ENCODE assay signal across 17 cellular contexts in the genomic region with DNA sequence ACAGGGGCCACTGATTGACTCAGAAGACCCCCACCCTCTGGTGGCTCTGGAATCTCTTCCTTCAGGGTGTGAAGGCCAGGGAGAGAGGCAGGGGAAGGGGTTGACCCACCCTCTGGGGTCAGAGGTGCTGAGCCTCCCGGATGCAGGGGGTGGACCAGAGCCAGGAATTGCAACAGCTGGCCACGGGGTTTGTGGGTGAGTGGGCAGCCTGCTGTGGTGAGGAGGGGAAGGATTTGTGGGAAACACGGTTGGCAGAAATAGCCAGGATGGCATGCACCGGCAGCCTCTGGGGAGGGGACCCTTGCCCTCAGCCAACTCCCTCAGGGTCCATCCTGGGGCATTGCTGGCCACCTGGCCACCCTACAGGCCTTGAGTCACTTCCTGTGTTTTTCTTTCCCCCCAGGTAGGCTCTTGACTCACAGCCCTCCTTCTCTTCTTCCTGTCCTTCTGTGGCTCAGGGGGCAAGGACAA.
DNase-seq lines count a peak whose midpoint lies in the region; ATAC-seq, FAIRE-seq and TF ChIP-seq lines count a peak whose summit lies in the region.
"Had no signal": no experiment of that assay in that cellular context is flagged by ENCODE, and none has a peak within 500 bp of the region (broad histone marks: within the 10 kb centered on the region; RNA-seq: fewer than 3 reads in every experiment).

No MANE protein-coding gene starts in this region.

- H3K27me3 ChIP-seq in RWPE2 (ENCODE audit: insufficient read depth, poor library complexity, severe bottlenecking): no peaks in the 10 kb centered on the region
- H3K27me3 ChIP-seq in keratinocyte (ENCODE audit: control insufficient read depth, extremely low read depth, insufficient read depth, low read length): no peaks in the 10 kb centered on the region
- H3K27me3 ChIP-seq in upper lobe of right lung: no peaks in the 10 kb centered on the region
- H3K27me3 ChIP-seq: hepatocyte had no signal

- ATAC-seq in RWPE2 (ENCODE audit: low read depth) (peak; percentile 71), upper lobe of right lung (peak; percentile 41), GM21723 (IDR thresholded peaks at IDR 0.05; ENCODE audit: unreplicated experiment) (no peak)
- ATAC-seq in effector memory CD8-positive, alpha-beta T cell (replicated peaks): no peak
- ATAC-seq: activated CD8-positive, alpha-beta T cell treated with anti-CD3 and anti-CD28 coated beads, Interleukin-2, amount 10 ng/mL, durations not matched to agents 7 days and 5 days had no signal

- peak overlapping the region; percentile 99 for H3K27ac ChIP-seq in RWPE2 (ENCODE audit: poor library complexity, severe bottlenecking)
- peak overlapping the region; percentile 79 for H3K27ac ChIP-seq in keratinocyte (ENCODE audit: control insufficient read depth, insufficient read depth, low read length)
- H3K27ac ChIP-seq in upper lobe of right lung: no peak overlapping the region
- H3K27ac ChIP-seq: 22Rv1, hepatocyte had no signal

- no peak overlapping the region for H3K4me3 ChIP-seq in RWPE2 (ENCODE audit: severe bottlenecking)
- no peak overlapping the region for H3K4me3 ChIP-seq in keratinocyte (ENCODE audit: control insufficient read depth in 2 of 3, extremely low read depth in 1 of 3, insufficient read depth in 2 of 3, low read depth in 1 of 3, low read length in 3 of 3)
- H3K4me3 ChIP-seq in upper lobe of right lung: no peak overlapping the region
- H3K4me3 ChIP-seq: hepatocyte had no signal

- no peaks in the 10 kb centered on the region for H4K20me1 ChIP-seq in keratinocyte (ENCODE audit: control insufficient read depth, extremely low read depth, insufficient read depth, low read length)

- peaks cover 33 to 60% of the 10 kb centered on the region in 2 donors for H3K27me3 Mint-ChIP-seq in effector memory CD8-positive, alpha-beta T cell

- TF ChIP-seq CTCF in RWPE2 (IDR thresholded peaks at IDR 0.05; ENCODE audit: poor library complexity, severe bottlenecking): no peak
- TF ChIP-seq CTCF in keratinocyte (optimal IDR thresholded peaks at IDR 0.05 in 1 of 3, IDR thresholded peaks at IDR 0.05 in 1 of 3, conservative IDR thresholded peaks at IDR 0.05 in 1 of 3; ENCODE audit: extremely low read depth in 1 of 3, insufficient read depth in 2 of 3, low read length in 3 of 3): no peak
- TF ChIP-seq CTCF in upper lobe of right lung (IDR thresholded peaks at IDR 0.05): no peak

- dilution Hi-C loops in keratinocyte (cut with MboI; ENCODE audit: extremely low pct_ligation_motif_present, low sequenced_read_pairs): no loop called here

- H3K9me3 Mint-ChIP-seq in effector memory CD8-positive, alpha-beta T cell: no peaks in the 10 kb centered on the region
- H3K9me3 Mint-ChIP-seq: activated naive CD4-positive, alpha-beta T cell treated with anti-CD3 and anti-CD28 coated beads for 36 hours; central memory CD8-positive, alpha-beta T cell had no signal

- peak overlapping the region; percentile 32 for H2AFZ ChIP-seq in keratinocyte (ENCODE audit: control insufficient read depth, low read length)
- H2AFZ ChIP-seq: hepatocyte had no signal

- peak overlapping the region; percentile 52 for H3K4me2 ChIP-seq in keratinocyte (ENCODE audit: control insufficient read depth, extremely low read depth, insufficient read depth, low read depth, low read length)
- H3K4me2 ChIP-seq: hepatocyte had no signal

- no peaks in the 10 kb centered on the region for H3K9me1 ChIP-seq in keratinocyte (ENCODE audit: control insufficient read depth, extremely low read depth, insufficient read depth, low read length)

- peak; percentile 59 for FAIRE-seq in keratinocyte (lab: Jason Lieb, UNC)

- no peak overlapping the region for H3K4me3 Mint-ChIP-seq in effector memory CD8-positive, alpha-beta T cell
- H3K4me3 Mint-ChIP-seq: activated CD8-positive, alpha-beta T cell treated with anti-CD3 and anti-CD28 coated beads, Interleukin-2, amount 10 ng/mL, durations not matched to agents 7 days and 5 days; activated naive CD4-positive, alpha-beta T cell treated with anti-CD3 and anti-CD28 coated beads for 36 hours; central memory CD8-positive, alpha-beta T cell had no signal

- H3K79me2 ChIP-seq in keratinocyte (ENCODE audit: control insufficient read depth, insufficient read depth, low read length): no peaks in the 10 kb centered on the region
- H3K79me2 ChIP-seq: hepatocyte had no signal

- H3K36me3 ChIP-seq in RWPE2 (ENCODE audit: low read depth) (no peaks in the 10 kb centered on the region; the same call in 1 of the 2 replicates), keratinocyte (ENCODE audit: control insufficient read depth in 2 of 2, extremely low read depth in 1 of 2, insufficient read depth in 2 of 2, low read length in 2 of 2) (no peaks in the 10 kb centered on the region), upper lobe of right lung (no peaks in the 10 kb centered on the region)

- H3K27ac Mint-ChIP-seq in effector memory CD8-positive, alpha-beta T cell: no peak overlapping the region
- H3K27ac Mint-ChIP-seq: activated CD8-positive, alpha-beta T cell treated with anti-CD3 and anti-CD28 coated beads, Interleukin-2, amount 10 ng/mL, durations not matched to agents 7 days and 5 days; activated naive CD4-positive, alpha-beta T cell treated with anti-CD3 and anti-CD28 coated beads for 36 hours had no signal

- H3K36me3 Mint-ChIP-seq in effector memory CD8-positive, alpha-beta T cell (ENCODE audit: insufficient read depth): peaks cover 4% of the 10 kb centered on the region

- intact Hi-C loops in upper lobe of right lung (cut with DNase I): no loop called here

- peaks cover 0 to 2% of the 10 kb centered on the region in 2 donors for H3K4me1 Mint-ChIP-seq in effector memory CD8-positive, alpha-beta T cell (ENCODE audit: low read depth in 2 of 2)
- H3K4me1 Mint-ChIP-seq: central memory CD8-positive, alpha-beta T cell had no signal

- no peak overlapping the region for H3K9ac ChIP-seq in keratinocyte (ENCODE audit: control insufficient read depth, extremely low read depth, insufficient read depth, low read length)

- no peaks in the 10 kb centered on the region for H3K9me3 ChIP-seq in RWPE2 (ENCODE audit: severe bottlenecking)
- H3K9me3 ChIP-seq in keratinocyte (ENCODE audit: control insufficient read depth, low read depth, low read length): no peaks in the 10 kb centered on the region
- no peaks in the 10 kb centered on the region for H3K9me3 ChIP-seq in upper lobe of right lung
- H3K9me3 ChIP-seq: Caco-2 had no signal

- peak; percentile 31 for DNase-seq in DMS53 (lab: John Stamatoyannopoulos, UW)
- no peak for DNase-seq in DMS53 treated with DMSO at 0.1 percent for 48 hours (lab: John Stamatoyannopoulos, UW; ENCODE audit: unreplicated experiment)
- DNase-seq in RWPE2 (ENCODE audit: low spot score): peak; percentile 89
- no peak for DNase-seq in keratinocyte (ENCODE audit: low read depth, low spot score)
- peak; percentile 66 for DNase-seq in upper lobe of right lung
- DNase-seq in activated CD4-positive, alpha-beta T cell treated with anti-CD3 and anti-CD28 coated beads, Interleukin-2, amount 50 U/mL, for 4 hours: no peak
- no peak for DNase-seq in effector memory CD8-positive, alpha-beta T cell
- DNase-seq: activated CD8-positive, alpha-beta T cell treated with anti-CD3 and anti-CD28 coated beads, Interleukin-2, amount 10 ng/mL, durations not matched to agents 7 days and 5 days; activated naive CD4-positive, alpha-beta T cell treated with anti-CD3 and anti-CD28 coated beads for 36 hours; NCI-H1694 treated with DMSO at 0.1 percent for 48 hours; NCI-H526; SHP77 had no signal

- H3K4me1 ChIP-seq in RWPE2 (ENCODE audit: insufficient read depth, poor library complexity, severe bottlenecking): peaks cover 56% of the 10 kb centered on the region
- H3K4me1 ChIP-seq in keratinocyte (ENCODE audit: control insufficient read depth, extremely low read depth, insufficient read depth, low read length): peaks cover 40% of the 10 kb centered on the region
- H3K4me1 ChIP-seq in upper lobe of right lung: peaks cover 4% of the 10 kb centered on the region
- H3K4me1 ChIP-seq: Caco-2 had no signal

Comparison
In these comparisons a context has a peak if more than half of its experiments do, and no peak if none do; other contexts are left out.
1. DNase-seq: peak in DMS53 (single experiment), RWPE2 (single experiment) and upper lobe of right lung (single experiment); none in DMS53 treated with DMSO at 0.1 percent for 48 hours (single experiment), keratinocyte (single experiment), activated CD4-positive, alpha-beta T cell treated with anti-CD3 and anti-CD28 coated beads, Interleukin-2, amount 50 U/mL, for 4 hours (0 of 2) and effector memory CD8-positive, alpha-beta T cell (0 of 3).
2. ATAC-seq: peak in RWPE2 (single experiment) and upper lobe of right lung (single experiment); none in GM21723 (single experiment) and effector memory CD8-positive, alpha-beta T cell (single experiment).